In genomic region chr13:41502676-41503075, GRCh38 we compare ENCODE assay signal across 11 cellular contexts. TPM values are rescaled to one million over a fixed set of nuclear protein-coding genes. Genes with fewer than 3 reads are reported as not detected.
DNase-seq lines count a peak whose midpoint lies in the region; ATAC-seq and TF ChIP-seq lines count a peak whose summit lies in the region.
"Had no signal": no experiment of that assay in that cellular context is flagged by ENCODE, and none has a peak within 500 bp of the region (broad histone marks: within the 10 kb centered on the region; RNA-seq: fewer than 3 reads in every experiment).

No MANE protein-coding gene starts in this region.

- DNase-seq in activated T-cell treated with anti-CD3 and anti-CD28 coated beads, Interleukin-2, amount 50 U/mL, for 72 hours: no peak
- DNase-seq in activated T-cell treated with anti-CD3 and anti-CD28 coated beads, Interleukin-2, amount 50 U/mL, for 24 hours: no peak
- peak; percentile 42 for DNase-seq in osteocyte (ENCODE audit: extremely low spot score, unreplicated experiment)
- no peak for DNase-seq in NCI-H1417 treated with DMSO at 0.1 percent for 48 hours (lab: John Stamatoyannopoulos, UW)
- DNase-seq in upper lobe of right lung: no peak
- DNase-seq: adrenal gland; NCI-H1436; stimulated activated CD4-positive, alpha-beta T cell treated with anti-CD3 and anti-CD28 coated beads, Interleukin-2, amount 100 ng/mL, for 48 hours had no signal

- no peaks in the 10 kb centered on the region for H3K27me3 Mint-ChIP-seq in activated T-cell treated with anti-CD3 and anti-CD28 coated beads, Interleukin-2, amount 50 U/mL, for 72 hours (ENCODE audit: low read depth)
- no peaks in the 10 kb centered on the region for H3K27me3 Mint-ChIP-seq in activated T-cell treated with anti-CD3 and anti-CD28 coated beads, Interleukin-2, amount 50 U/mL, for 24 hours
- peaks cover 14% of the 10 kb centered on the region for H3K27me3 Mint-ChIP-seq in osteocyte (ENCODE audit: unreplicated experiment)

- H3K27me3 ChIP-seq in upper lobe of right lung: no peaks in the 10 kb centered on the region
- H3K27me3 ChIP-seq: adrenal gland had no signal

- H3K36me3 Mint-ChIP-seq in activated T-cell treated with anti-CD3 and anti-CD28 coated beads, Interleukin-2, amount 50 U/mL, for 72 hours (ENCODE audit: insufficient read depth in 2 of 2): peaks cover 6 to 13% of the 10 kb centered on the region in 2 donors
- no peaks in the 10 kb centered on the region for H3K36me3 Mint-ChIP-seq in activated T-cell treated with anti-CD3 and anti-CD28 coated beads, Interleukin-2, amount 50 U/mL, for 24 hours (ENCODE audit: low read depth)
- no peaks in the 10 kb centered on the region for H3K36me3 Mint-ChIP-seq in osteocyte (ENCODE audit: unreplicated experiment)

- H3K9me3 Mint-ChIP-seq in activated T-cell treated with anti-CD3 and anti-CD28 coated beads, Interleukin-2, amount 50 U/mL, for 72 hours: peaks cover 2 to 7% of the 10 kb centered on the region in 2 donors
- peaks cover 10% of the 10 kb centered on the region for H3K9me3 Mint-ChIP-seq in activated T-cell treated with anti-CD3 and anti-CD28 coated beads, Interleukin-2, amount 50 U/mL, for 24 hours
- H3K9me3 Mint-ChIP-seq in osteocyte (ENCODE audit: unreplicated experiment): peaks cover 13% of the 10 kb centered on the region

- no peak overlapping the region for H3K4me3 ChIP-seq in upper lobe of right lung
- H3K4me3 ChIP-seq: adrenal gland had no signal

- no peak for TF ChIP-seq CTCF in osteocyte (IDR thresholded peaks at IDR 0.05)
- no peak for TF ChIP-seq CTCF in upper lobe of right lung (IDR thresholded peaks at IDR 0.05)

- H3K27ac ChIP-seq in upper lobe of right lung: no peak overlapping the region
- H3K27ac ChIP-seq: adrenal gland had no signal

- peak overlapping the region in 1 of 2 donors; percentile 51 for H3K4me3 Mint-ChIP-seq in activated T-cell treated with anti-CD3 and anti-CD28 coated beads, Interleukin-2, amount 50 U/mL, for 72 hours
- no peak overlapping the region for H3K4me3 Mint-ChIP-seq in activated T-cell treated with anti-CD3 and anti-CD28 coated beads, Interleukin-2, amount 50 U/mL, for 24 hours
- H3K4me3 Mint-ChIP-seq in osteocyte (ENCODE audit: unreplicated experiment): no peak overlapping the region

- H3K36me3 ChIP-seq in upper lobe of right lung: no peaks in the 10 kb centered on the region
- H3K36me3 ChIP-seq: adrenal gland had no signal

- no peak for ATAC-seq in activated T-cell treated with anti-CD3 and anti-CD28 coated beads, Interleukin-2, amount 50 U/mL, for 72 hours (replicated peaks in 1 of 2)
- ATAC-seq in HG02571 (IDR thresholded peaks at IDR 0.05; ENCODE audit: unreplicated experiment) (peak; percentile 75), HG03558 (IDR thresholded peaks at IDR 0.05; ENCODE audit: extremely low read depth, unreplicated experiment) (peak; percentile 58), esophagus mucosa (no peak), upper lobe of right lung (no peak)

- no peaks in the 10 kb centered on the region for H3K9me3 ChIP-seq in upper lobe of right lung
- H3K9me3 ChIP-seq: adrenal gland had no signal

- H3K4me1 ChIP-seq in upper lobe of right lung: no peaks in the 10 kb centered on the region
- H3K4me1 ChIP-seq: adrenal gland had no signal

- intact Hi-C loops in upper lobe of right lung (cut with DNase I): no loop called here

- H3K27ac Mint-ChIP-seq in activated T-cell treated with anti-CD3 and anti-CD28 coated beads, Interleukin-2, amount 50 U/mL, for 72 hours: peak overlapping the region; percentile 76
- no peak overlapping the region for H3K27ac Mint-ChIP-seq in activated T-cell treated with anti-CD3 and anti-CD28 coated beads, Interleukin-2, amount 50 U/mL, for 24 hours
- no peak overlapping the region for H3K27ac Mint-ChIP-seq in osteocyte (ENCODE audit: unreplicated experiment)

- H3K4me1 Mint-ChIP-seq in activated T-cell treated with anti-CD3 and anti-CD28 coated beads, Interleukin-2, amount 50 U/mL, for 72 hours (ENCODE audit: low read depth): peaks cover 69% of the 10 kb centered on the region
- peaks cover 58% of the 10 kb centered on the region for H3K4me1 Mint-ChIP-seq in activated T-cell treated with anti-CD3 and anti-CD28 coated beads, Interleukin-2, amount 50 U/mL, for 24 hours (ENCODE audit: low read depth)
- no peaks in the 10 kb centered on the region for H3K4me1 Mint-ChIP-seq in osteocyte (ENCODE audit: unreplicated experiment)

RNA-seq across cellular contexts. Expression of gene RGCC, which starts 45.3 kb away (rescaled TPM):
- total RNA-seq in activated T-cell treated with anti-CD3 and anti-CD28 coated beads, Interleukin-2, amount 50 U/mL, for 72 hours: 100 to 1,000 TPM in 1 of 2 donors, 10 to 100 TPM in 1; 85.1 to 111 TPM
- total RNA-seq in osteocyte (1.3 and 1.6 TPM in 2 replicates), esophagus mucosa (5.5 TPM), upper lobe of right lung (752 TPM)

Comparison
In these comparisons a context has a peak if more than half of its experiments do, and no peak if none do; other contexts are left out.
1. ATAC-seq: peak in HG02571 (single experiment) and HG03558 (single experiment); none in activated T-cell treated with anti-CD3 and anti-CD28 coated beads, Interleukin-2, amount 50 U/mL, for 72 hours (0 of 2), esophagus mucosa (single experiment) and upper lobe of right lung (single experiment).
2. RNA of gene RGCC, which starts 45.3 kb away (total RNA-seq): 752 TPM in upper lobe of right lung (single experiment) and 85.1 to 111 TPM in activated T-cell treated with anti-CD3 and anti-CD28 coated beads, Interleukin-2, amount 50 U/mL, for 72 hours; 5.5 TPM in esophagus mucosa (single experiment) and 1.3 to 1.6 TPM in osteocyte; every median in the first group is over 10 times any median in the second.